ENCODE assay signal across 8 cellular contexts in genomic region chr9:88303785-88304495, GRCh38.
A peak's percentile ranks its signal among the peaks of the same experiment; 100 is the strongest.
DNase-seq lines count a peak whose midpoint lies in the region; ATAC-seq and TF ChIP-seq lines count a peak whose summit lies in the region.

No MANE protein-coding gene starts in this region.

- H4K8ac ChIP-seq in H9 (replicated peaks; ENCODE audit: insufficient read length, low read depth, low read length): no peak overlapping the region

- no peaks in the 10 kb centered on the region for H3K9me3 ChIP-seq in H9 (ENCODE audit: control insufficient read depth, low read depth, low read length)

- no peak overlapping the region for H4K5ac ChIP-seq in H9 (ENCODE audit: insufficient read length, low read depth, low read length)

- no peak overlapping the region for H3K4ac ChIP-seq in H9 (ENCODE audit: low read depth, low read length)

- no peak overlapping the region for H2BK120ac ChIP-seq in H9 (ENCODE audit: low read depth, low read length, poor library complexity, severe bottlenecking)

- no peak overlapping the region for H2BK20ac ChIP-seq in H9 (ENCODE audit: low read depth, low read length, poor library complexity, severe bottlenecking)

- no peaks in the 10 kb centered on the region for H3K36me3 Mint-ChIP-seq in activated CD8-positive, alpha-beta T cell treated with anti-CD3 and anti-CD28 coated beads for 36 hours (ENCODE audit: low read depth)
- H3K36me3 Mint-ChIP-seq in H9 (ENCODE audit: insufficient read depth in 1 of 3, low read depth in 3 of 3): no peaks in the 10 kb centered on the region

- H4K20me1 ChIP-seq in H9 (ENCODE audit: control insufficient read depth, insufficient read depth, insufficient read length): no peaks in the 10 kb centered on the region

- H2AFZ ChIP-seq in H9 (ENCODE audit: low read length): no peak overlapping the region

- no peak overlapping the region for H2AK5ac ChIP-seq in H9 (ENCODE audit: insufficient read length, low read length)

- no peaks in the 10 kb centered on the region for H3K9me3 Mint-ChIP-seq in activated CD8-positive, alpha-beta T cell treated with anti-CD3 and anti-CD28 coated beads for 36 hours
- peaks cover 0 to 3% of the 10 kb centered on the region in 2 experiments; a peak in 1 of 5 replicates for H3K9me3 Mint-ChIP-seq in H9

- no peak overlapping the region for H3K9ac ChIP-seq in H9 (ENCODE audit: extremely low read depth, insufficient read length, low read length)

- no peaks in the 10 kb centered on the region for H3K23me2 ChIP-seq in H9 (ENCODE audit: insufficient read length, low read depth, low read length, poor library complexity, severe bottlenecking)

- peak; percentile 91 for DNase-seq in activated CD8-positive, alpha-beta T cell treated with anti-CD3 and anti-CD28 coated beads for 36 hours
- peak; percentile 37 to 53 for DNase-seq in stimulated activated CD4-positive, alpha-beta T cell treated with anti-CD3 and anti-CD28 coated beads, Interleukin-15, amount 100 ng/mL, for 48 hours (ENCODE audit: low read depth in 2 of 2)
- DNase-seq in GOT3 (lab: John Stamatoyannopoulos, UW) (no peak), H9 (no peak), HK-2 (ENCODE audit: unreplicated experiment) (no peak), LoVo (ENCODE audit: low spot score) (no peak)

- no peak for TF ChIP-seq CTCF in activated CD8-positive, alpha-beta T cell treated with anti-CD3 and anti-CD28 coated beads for 36 hours (IDR thresholded peaks at IDR 0.05)
- TF ChIP-seq CTCF in H9 (conservative IDR thresholded peaks at IDR 0.05): no peak

- no peak overlapping the region for H2BK15ac ChIP-seq in H9 (ENCODE audit: low read depth, low read length)

- ATAC-seq in GM18858 (IDR thresholded peaks at IDR 0.05; ENCODE audit: unreplicated experiment) (peak; percentile 84), HG02840 (IDR thresholded peaks at IDR 0.05; ENCODE audit: low FRiP score, unreplicated experiment) (peak; percentile 74)
- peak; percentile 88 for ATAC-seq in activated CD8-positive, alpha-beta T cell treated with anti-CD3 and anti-CD28 coated beads for 36 hours

- H3K56ac ChIP-seq in H9 (ENCODE audit: insufficient read length, low read depth, low read length): no peak overlapping the region

- no peaks in the 10 kb centered on the region for H3K79me2 ChIP-seq in H9 (ENCODE audit: insufficient read depth, low read length)

- H3T11ph ChIP-seq in H9 (ENCODE audit: low read length): no peak overlapping the region

- intact Hi-C loops in activated CD8-positive, alpha-beta T cell treated with anti-CD3 and anti-CD28 coated beads for 36 hours (cut with micrococcal nuclease): no loop called here

- peaks cover 39% of the 10 kb centered on the region for H3K4me1 Mint-ChIP-seq in activated CD8-positive, alpha-beta T cell treated with anti-CD3 and anti-CD28 coated beads for 36 hours (ENCODE audit: low read depth)
- H3K4me1 Mint-ChIP-seq in H9: peaks cover 5 to 6% of the 10 kb centered on the region in 2 experiments

- H3K27ac ChIP-seq in H9 (ENCODE audit: insufficient read length, low read depth, low read length): no peak overlapping the region

- no CpG with 5 or more reads among the region's 4 CpGs for WGBS in H9 (ENCODE audit: extremely low coverage, insufficient read length, low lambda C conversion rate)

- H3K4me2 ChIP-seq in H9 (ENCODE audit: insufficient read depth, insufficient read length, low read length): no peak overlapping the region

- H3K14ac ChIP-seq in H9 (ENCODE audit: insufficient read depth, low read length): no peak overlapping the region

- H3K27me3 Mint-ChIP-seq in activated CD8-positive, alpha-beta T cell treated with anti-CD3 and anti-CD28 coated beads for 36 hours: peaks cover 2% of the 10 kb centered on the region
- H3K27me3 Mint-ChIP-seq in H9 (ENCODE audit: low read depth): peaks cover 3% of the 10 kb centered on the region; the same call in 1 of the 2 replicates

- no peaks in the 10 kb centered on the region for H3K4me1 ChIP-seq in H9 (ENCODE audit: insufficient read depth, low read length)

- H3K4me3 Mint-ChIP-seq in activated CD8-positive, alpha-beta T cell treated with anti-CD3 and anti-CD28 coated beads for 36 hours: peak overlapping the region; percentile 30
- H3K4me3 Mint-ChIP-seq in H9: no peak overlapping the region

- no peak overlapping the region for H2BK5ac ChIP-seq in H9 (ENCODE audit: insufficient read length, low read length)

- H3K23ac ChIP-seq in H9 (ENCODE audit: insufficient read length, low read depth, low read length): no peak overlapping the region

- no peaks in the 10 kb centered on the region for H3K79me1 ChIP-seq in H9 (ENCODE audit: insufficient read depth, low read depth, low read length, poor library complexity, severe bottlenecking)

- H3K18ac ChIP-seq in H9 (ENCODE audit: insufficient read length, low read depth, low read length): no peak overlapping the region

- no peaks in the 10 kb centered on the region for H3K27me3 ChIP-seq in H9 (ENCODE audit: insufficient read depth, low read length)

- CTCF ChIA-PET in activated CD8-positive, alpha-beta T cell treated with anti-CD3 and anti-CD28 coated beads for 36 hours (lab: Charles Lee): interaction anchor here (0.8 to 1.9 kb wide), 5 partner anchors 10 to 89 kb away, joined by 3 to 5 read pairs (median 4); no protein-coding TSS in a partner anchor

- H3K27ac Mint-ChIP-seq in activated CD8-positive, alpha-beta T cell treated with anti-CD3 and anti-CD28 coated beads for 36 hours: peak overlapping the region; percentile 88
- H3K27ac Mint-ChIP-seq in H9: no peak overlapping the region

- no peak overlapping the region for H2BK12ac ChIP-seq in H9 (ENCODE audit: insufficient read length, low read depth, low read length)

- H4K91ac ChIP-seq in H9 (ENCODE audit: insufficient read length, low read depth, low read length): no peak overlapping the region

- POLR2A ChIA-PET in activated CD8-positive, alpha-beta T cell treated with anti-CD3 and anti-CD28 coated beads for 36 hours (lab: Charles Lee): interaction anchor here (0.7 to 1.0 kb wide), 2 partner anchors 9 to 172 kb away, joined by 3 to 4 read pairs; no protein-coding TSS in a partner anchor

Comparison
In these comparisons a context has a peak if more than half of its experiments do, and no peak if none do; other contexts are left out.
1. DNase-seq: peak in activated CD8-positive, alpha-beta T cell treated with anti-CD3 and anti-CD28 coated beads for 36 hours (single experiment) and stimulated activated CD4-positive, alpha-beta T cell treated with anti-CD3 and anti-CD28 coated beads, Interleukin-15, amount 100 ng/mL, for 48 hours (2 of 2); none in GOT3 (single experiment), H9 (single experiment), HK-2 (single experiment) and LoVo (single experiment).
2. Peak in every context shown above with its lines, with median percentiles within 50 percentile points of each other: ATAC-seq.